Comparison of ENCODE assay signal across 16 cellular contexts in genomic region chr3:155704771-155705559, GRCh38. TPM values are rescaled to one million over a fixed set of nuclear protein-coding genes. Genes with fewer than 3 reads are reported as not detected.
DNase-seq lines count a peak whose midpoint lies in the region; ATAC-seq and TF ChIP-seq lines count a peak whose summit lies in the region.
"Had no signal": no experiment of that assay in that cellular context is flagged by ENCODE, and none has a peak within 500 bp of the region (broad histone marks: within the 10 kb centered on the region; RNA-seq: fewer than 3 reads in every experiment).

No MANE protein-coding gene starts in this region.

- H3K4me2 ChIP-seq in IMR-90 (ENCODE audit: low read depth, low read length) = no peak overlapping the region
- no peak overlapping the region for H3K4me2 ChIP-seq in mesendoderm (ENCODE audit: low read length)

- in situ Hi-C loops in IMR-90 (cut with MboI; ENCODE audit: low sequenced_read_pairs) = loop anchor here (10.0 to 25.0 kb wide), 3 partner anchors 320 to 943 kb away; no protein-coding TSS in a partner anchor

- intact Hi-C loops in IMR-90 (cut with micrococcal nuclease) = loop anchor here (5.0 to 10.0 kb wide), 2 partner anchors 948 to 1610 kb away; no protein-coding TSS in a partner anchor

- H3K9ac ChIP-seq in IMR-90 (ENCODE audit: low read depth, low read length) (no peak overlapping the region), iPS-18a (ENCODE audit: low read length) (no peak overlapping the region), mesendoderm (ENCODE audit: low read length) (no peak overlapping the region)

- H3K27me3 ChIP-seq in IMR-90 (ENCODE audit: control insufficient read depth, insufficient read depth, low read length) (no peaks in the 10 kb centered on the region), iPS-18a (ENCODE audit: control insufficient read depth, insufficient read depth, low read length) (no peaks in the 10 kb centered on the region), mesendoderm (ENCODE audit: insufficient read depth, low read length, poor library complexity) (no peaks in the 10 kb centered on the region)
- H3K27me3 ChIP-seq: esophagus muscularis mucosa, SJSA1 had no signal

- H3K23ac ChIP-seq in IMR-90 (ENCODE audit: low read depth, low read length) = no peak overlapping the region
- H3K23ac ChIP-seq in mesendoderm (ENCODE audit: low read length) = no peak overlapping the region

- CTCF ChIA-PET in IMR-90 (lab: Yijun Ruan, JAX) = interaction anchor here (1.5 kb wide), 1 partner anchor 323 kb away, joined by 5 read pairs; no protein-coding TSS in a partner anchor

- H3K4me3 ChIP-seq in IMR-90 (ENCODE audit: insufficient read depth, low read depth, low read length) = no peak overlapping the region
- no peak overlapping the region for H3K4me3 ChIP-seq in iPS-18a (ENCODE audit: low read length)
- no peak overlapping the region for H3K4me3 ChIP-seq in retinal pigment epithelial cell (ENCODE audit: low read length)
- no peak overlapping the region for H3K4me3 ChIP-seq in mesendoderm (ENCODE audit: low read length)
- H3K4me3 ChIP-seq: esophagus muscularis mucosa, SJSA1 had no signal

- no peaks in the 10 kb centered on the region for H3K4me1 ChIP-seq in IMR-90 (ENCODE audit: control insufficient read depth, insufficient read depth, low read length)
- peaks cover 11% of the 10 kb centered on the region for H3K4me1 ChIP-seq in iPS-18a (ENCODE audit: control insufficient read depth, low read depth, low read length)
- no peaks in the 10 kb centered on the region for H3K4me1 ChIP-seq in mesendoderm (ENCODE audit: control insufficient read depth, low read depth, low read length)
- H3K4me1 ChIP-seq: SJSA1 had no signal

- no peaks in the 10 kb centered on the region for H4K20me1 ChIP-seq in IMR-90 (ENCODE audit: insufficient read depth, low read length)

- H2AFZ ChIP-seq in IMR-90 (replicated peaks; ENCODE audit: low read length, poor library complexity) = no peak overlapping the region

- H3K79me1 ChIP-seq in IMR-90 (ENCODE audit: low read depth in 1 of 2, low read length in 2 of 2) = no peaks in the 10 kb centered on the region
- no peaks in the 10 kb centered on the region for H3K79me1 ChIP-seq in mesendoderm (ENCODE audit: low read length)

- ATAC-seq in IMR-90 (ENCODE audit: low read depth) (no peak), HG02588 (IDR thresholded peaks at IDR 0.05; ENCODE audit: unreplicated experiment) (no peak)

- H2BK5ac ChIP-seq in IMR-90 (ENCODE audit: low read depth, low read length, poor library complexity, severe bottlenecking) = no peak overlapping the region
- H2BK5ac ChIP-seq in mesendoderm (ENCODE audit: low read length) = no peak overlapping the region

- H3K27ac ChIP-seq in IMR-90 (ENCODE audit: insufficient read depth, low read length) (no peak overlapping the region), caudate nucleus (ENCODE audit: low read depth, low read length) (peak overlapping the region; percentile 95), iPS-18a (ENCODE audit: low read length) (peak overlapping the region; percentile 25), mesendoderm (ENCODE audit: low read depth, low read length) (no peak overlapping the region)
- H3K27ac ChIP-seq: HL-60, SJSA1 had no signal

- no peak overlapping the region for H3K14ac ChIP-seq in IMR-90 (replicated peaks; ENCODE audit: low read depth, low read length)

- DNase-seq in IMR-90 (peak; percentile 14), caudate nucleus (lab: John Stamatoyannopoulos, UW) (peak in 6 of 61 donors; percentile 3 to 34 (median 12)), retinal pigment epithelial cell (ENCODE audit: low read depth) (peak; percentile 88), mesendoderm (no peak), DMS 273 treated with DMSO at 0.1 percent for 48 hours (lab: John Stamatoyannopoulos, UW) (no peak), DMS153 (lab: John Stamatoyannopoulos, UW) (no peak)
- DNase-seq: activated CD4-positive, alpha-beta T cell treated with anti-CD3 and anti-CD28 coated beads, Interleukin-2, amount 50 U/mL, for 48 hours; HCEC 1CT; mesenchymal stem cell; NCI-H2081 treated with DMSO at 0.1 percent for 48 hours; stimulated activated CD8-positive, alpha-beta memory T cell treated with anti-CD3 and anti-CD28 coated beads, Interleukin-4, amount 100 ng/mL, for 48 hours had no signal

- no TSS peak for BruUV-seq in IMR-90 (replicated peaks; lab: Mats Ljungman, UMichigan)

- H3K4ac ChIP-seq in IMR-90 (ENCODE audit: low read depth, low read length) (no peak overlapping the region), mesendoderm (ENCODE audit: low read depth, low read length) (no peak overlapping the region)

- H2BK15ac ChIP-seq in IMR-90 (ENCODE audit: low read depth, low read length) (no peak overlapping the region), mesendoderm (replicated peaks; ENCODE audit: low read depth) (no peak overlapping the region)

- H3K9me3 ChIP-seq in IMR-90 (ENCODE audit: control insufficient read depth, insufficient read depth, low read length) (no peaks in the 10 kb centered on the region), iPS-18a (ENCODE audit: control insufficient read depth, low read depth, low read length) (no peaks in the 10 kb centered on the region)
- H3K9me3 ChIP-seq: esophagus muscularis mucosa, SJSA1 had no signal

- TF ChIP-seq POLR2A in IMR-90 (IDR thresholded peaks at IDR 0.05; ENCODE audit: low read depth, low read length) = no peak

- no peak overlapping the region for H3K56ac ChIP-seq in IMR-90 (ENCODE audit: extremely low read depth, insufficient read depth, low read length)
- H3K56ac ChIP-seq in mesendoderm (ENCODE audit: low read length) = no peak overlapping the region

- no peaks in the 10 kb centered on the region for H3K79me2 ChIP-seq in mesendoderm (ENCODE audit: control insufficient read depth, insufficient read depth, low read length)

- TF ChIP-seq RAD21 in IMR-90 (IDR thresholded peaks at IDR 0.05; ENCODE audit: low read length) = no peak

- POLR2A ChIA-PET in IMR-90 (lab: Charles Lee; ENCODE audit: unreplicated experiment) = no interaction called here

- H2AK9ac ChIP-seq in IMR-90 (replicated peaks; ENCODE audit: low read depth, low read length, poor library complexity) = no peak overlapping the region

- H2AK5ac ChIP-seq in IMR-90 (ENCODE audit: low read depth, low read length) (no peak overlapping the region), mesendoderm (ENCODE audit: low read length) (no peak overlapping the region)

- TF ChIP-seq CTCF in IMR-90 (conservative IDR thresholded peaks at IDR 0.05; ENCODE audit: low read depth, low read length) = no peak
- no peak for TF ChIP-seq CTCF in retinal pigment epithelial cell (conservative IDR thresholded peaks at IDR 0.05; ENCODE audit: low read depth, low read length)

- H3K18ac ChIP-seq in IMR-90 (ENCODE audit: low read depth, low read length) = no peak overlapping the region
- no peak overlapping the region for H3K18ac ChIP-seq in mesendoderm (ENCODE audit: low read length)

- no peaks in the 10 kb centered on the region for H3K9me1 ChIP-seq in IMR-90 (ENCODE audit: insufficient read depth, low read length)

- H2BK20ac ChIP-seq in IMR-90 (ENCODE audit: low read depth, low read length) = no peak overlapping the region

- no peak overlapping the region for H4K8ac ChIP-seq in IMR-90 (ENCODE audit: low read depth in 2 of 2, low read length in 2 of 2)
- H4K8ac ChIP-seq in mesendoderm (ENCODE audit: low read depth, low read length) = no peak overlapping the region

- dilution Hi-C loops in IMR-90 (cut with HindIII; ENCODE audit: low sequenced_read_pairs, unreplicated experiment) = no loop called here

- WGBS in IMR-90 (ENCODE audit: extremely low coverage in 2 of 2, insufficient read length in 1 of 2), 2 experiments = 29% methylated on average over 2 of the region's 4 CpGs; no CpG with 5 or more reads in 1 of the 2 experiments
- no CpG with 5 or more reads among the region's 4 CpGs for whole genome bisulfite sequencing in mesendoderm (ENCODE audit: extremely low coverage, insufficient coverage, low lambda C conversion rate)

- no peaks in the 10 kb centered on the region for H3K36me3 ChIP-seq in IMR-90 (ENCODE audit: control insufficient read depth, insufficient read depth, low read length)
- H3K36me3 ChIP-seq in iPS-18a (ENCODE audit: control insufficient read depth, low read depth, low read length) = no peaks in the 10 kb centered on the region
- H3K36me3 ChIP-seq in mesendoderm (ENCODE audit: control insufficient read depth, insufficient read depth, low read length) = no peaks in the 10 kb centered on the region
- H3K36me3 ChIP-seq: esophagus muscularis mucosa, SJSA1 had no signal

- H4K91ac ChIP-seq in IMR-90 (ENCODE audit: insufficient read depth, low read depth, low read length) = no peak overlapping the region

- H2BK120ac ChIP-seq in IMR-90 (ENCODE audit: low read depth, low read length) = no peak overlapping the region
- no peak overlapping the region for H2BK120ac ChIP-seq in mesendoderm (ENCODE audit: low read depth, low read length)

- H4K5ac ChIP-seq in IMR-90 (ENCODE audit: low read depth, low read length) (no peak overlapping the region), mesendoderm (ENCODE audit: low read length) (no peak overlapping the region)

TF ChIP-seq in IMR-90, 13 proteins besides CTCF, POLR2A, EP300 and RAD21 (continues in another document):
- no peak for TF ChIP-seq MXI1 (IDR thresholded peaks at IDR 0.05; ENCODE audit: borderline replicate concordance, low read depth, low read length)
- TF ChIP-seq NFE2L2 (IDR thresholded peaks at IDR 0.05; ENCODE audit: low read depth, low read length) = no peak
- no peak for TF ChIP-seq MAZ (IDR thresholded peaks at IDR 0.05; ENCODE audit: borderline replicate concordance, low read depth, low read length)
- TF ChIP-seq FOS (IDR thresholded peaks at IDR 0.05; ENCODE audit: low read depth, low read length) = no peak
- TF ChIP-seq CEBPB (IDR thresholded peaks at IDR 0.05; ENCODE audit: low read depth, low read length) = no peak
- no peak for TF ChIP-seq MAFK (IDR thresholded peaks at IDR 0.05; ENCODE audit: low read depth, low read length)
- TF ChIP-seq, protein P1, sequence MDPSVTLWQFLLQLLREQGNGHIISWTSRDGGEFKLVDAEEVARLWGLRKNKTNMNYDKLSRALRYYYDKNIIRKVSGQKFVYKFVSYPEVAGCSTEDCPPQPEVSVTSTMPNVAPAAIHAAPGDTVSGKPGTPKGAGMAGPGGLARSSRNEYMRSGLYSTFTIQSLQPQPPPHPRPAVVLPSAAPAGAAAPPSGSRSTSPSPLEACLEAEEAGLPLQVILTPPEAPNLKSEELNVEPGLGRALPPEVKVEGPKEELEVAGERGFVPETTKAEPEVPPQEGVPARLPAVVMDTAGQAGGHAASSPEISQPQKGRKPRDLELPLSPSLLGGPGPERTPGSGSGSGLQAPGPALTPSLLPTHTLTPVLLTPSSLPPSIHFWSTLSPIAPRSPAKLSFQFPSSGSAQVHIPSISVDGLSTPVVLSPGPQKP (IDR thresholded peaks at IDR 0.05; ENCODE audit: borderline replicate concordance, low read depth, low read length) = no peak
- no peak for TF ChIP-seq CHD1 (IDR thresholded peaks at IDR 0.05; ENCODE audit: low read depth, low read length)

RNA-seq across cellular contexts. Expression of gene PLCH1, which starts 39.9 kb away (rescaled TPM):
- not detected in 2 replicates for total RNA-seq in IMR-90 (2012; rRNA removed)
- not detected in 2 replicates for polyA plus RNA-seq in IMR-90 (2012; rRNA removed)
- not detected in 2 replicates for polyA plus RNA-seq in IMR-90 (2012; cell fraction: cytosol; rRNA removed)
- polyA plus RNA-seq in IMR-90 (2012; cell fraction: nucleus; rRNA removed; ENCODE audit: low replicate concordance) = not detected in 2 replicates
- polyA plus RNA-seq in mesendoderm (2013, experiment 1 of 2) = 3.0 TPM
- 3.0 TPM for polyA plus RNA-seq in mesendoderm (2013, experiment 2 of 2)

Comparison
In these comparisons a context has a peak if more than half of its experiments do, and no peak if none do; other contexts are left out.
1. DNase-seq: peak in IMR-90 (single experiment) and retinal pigment epithelial cell (single experiment); none in mesendoderm (single experiment), DMS 273 treated with DMSO at 0.1 percent for 48 hours (single experiment) and DMS153 (single experiment).
2. H3K27ac ChIP-seq: peak in caudate nucleus (single experiment) and iPS-18a (single experiment); none in IMR-90 (single experiment) and mesendoderm (single experiment).